ENCODE assay signal across 18 cellular contexts in the genomic region with DNA sequence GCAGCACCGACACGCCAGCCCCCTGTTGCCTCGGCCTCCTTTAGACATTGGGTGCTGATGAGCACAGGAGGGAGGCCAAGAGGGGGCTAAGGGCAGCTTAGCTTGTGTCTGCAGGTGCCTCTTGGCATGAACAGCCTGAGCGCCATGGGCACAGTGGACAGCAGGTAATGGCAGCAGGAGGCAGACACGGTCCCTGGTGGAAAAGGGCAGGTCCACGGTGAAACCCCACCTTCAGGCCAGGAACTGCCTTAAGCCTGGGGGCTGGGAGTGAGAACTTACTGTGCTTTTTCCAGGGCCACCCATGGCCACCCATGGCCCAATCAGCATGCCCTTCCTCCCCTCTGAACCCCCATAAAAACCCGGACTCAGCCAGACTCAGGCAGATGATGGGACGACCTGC.
DNase-seq lines count a peak whose midpoint lies in the region; ATAC-seq, FAIRE-seq and TF ChIP-seq lines count a peak whose summit lies in the region.
"Had no signal": no experiment of that assay in that cellular context is flagged by ENCODE, and none has a peak within 500 bp of the region (broad histone marks: within the 10 kb centered on the region; RNA-seq: fewer than 3 reads in every experiment).

No MANE protein-coding gene starts in this region.

- H3K9ac ChIP-seq in H1 (replicated peaks in 1 of 4; ENCODE audit: extremely low read depth in 1 of 4, low read depth in 3 of 4, low read length in 3 of 4) (no peak overlapping the region), neuronal stem cell (ENCODE audit: low read depth, low read length, poor library complexity) (no peak overlapping the region), SK-N-SH (no peak overlapping the region)
- H3K9ac ChIP-seq: BLaER1 treated with 17β-estradiol and CSF1 and Interleukin-3, amounts not matched to agents 10 nM and 100 nM had no signal

- POLR2A ChIA-PET in H1 (lab: Charles Lee; ENCODE audit: partially characterized antibody), result interaction anchor here (1.0 kb wide), 1 partner anchor 10 kb away, joined by 4 read pairs; no protein-coding TSS in a partner anchor
- POLR2A ChIA-PET in SK-N-SH (lab: Yijun Ruan, JAX), result no interaction called here

- no peak overlapping the region for H3K4me3 ChIP-seq in H1 (ENCODE audit: extremely low read depth in 1 of 4, insufficient read depth in 2 of 4, low read depth in 3 of 4, low read length in 4 of 4)
- no peak overlapping the region for H3K4me3 ChIP-seq in neuronal stem cell (ENCODE audit: low read length in 2 of 2)
- no peak overlapping the region for H3K4me3 ChIP-seq in SK-N-SH (ENCODE audit: low read depth in 2 of 2, low read length in 1 of 2)
- H3K4me3 ChIP-seq: BLaER1 treated with 17β-estradiol and CSF1 and Interleukin-3, amounts not matched to agents 10 nM and 100 nM; GM12878; GM23338 had no signal

- H3K9me2 ChIP-seq in SK-N-SH, result no peaks in the 10 kb centered on the region

- no peak for FAIRE-seq in H1 (lab: Jason Lieb, UNC)
- FAIRE-seq: GM12878, GM18507 had no signal

- H4K5ac ChIP-seq in H1 (ENCODE audit: insufficient read length, low read depth, low read length), result no peak overlapping the region

- H3K14ac ChIP-seq in H1 (ENCODE audit: insufficient read length), result no peak overlapping the region
- H3K14ac ChIP-seq in neuronal stem cell (ENCODE audit: low read length), result no peak overlapping the region

- intact Hi-C loops in CD14-positive monocyte (cut with micrococcal nuclease), result no loop called here

- H4K91ac ChIP-seq in H1 (replicated peaks; ENCODE audit: insufficient read length, low read length), result no peak overlapping the region
- no peak overlapping the region for H4K91ac ChIP-seq in neuronal stem cell (ENCODE audit: low read depth, low read length, poor library complexity)

- H3K27me3 ChIP-seq in H1 (replicated peaks in 1 of 4; ENCODE audit: control insufficient read depth in 3 of 4, extremely low read depth in 1 of 4, insufficient read depth in 3 of 4, low read length in 3 of 4), result no peaks in the 10 kb centered on the region
- no peaks in the 10 kb centered on the region for H3K27me3 ChIP-seq in neuronal stem cell (ENCODE audit: control insufficient read depth in 3 of 3, insufficient read depth in 3 of 3, low read depth in 1 of 3, low read length in 3 of 3)
- no peaks in the 10 kb centered on the region for H3K27me3 ChIP-seq in SK-N-SH (ENCODE audit: insufficient read depth)
- H3K27me3 ChIP-seq: BLaER1 treated with 17β-estradiol and CSF1 and Interleukin-3, amounts not matched to agents 10 nM and 100 nM had no signal

- no peak overlapping the region for H3K4me3 Mint-ChIP-seq in CD14-positive monocyte
- no peak overlapping the region for H3K4me3 Mint-ChIP-seq in stimulated activated effector memory CD8-positive, alpha-beta T cell treated with anti-CD3 and anti-CD28 coated beads, Interleukin-12 subunit alpha, Interleukin-12 subunit beta, amount 100 ng/mL, for 72 hours
- H3K4me3 Mint-ChIP-seq: CD4-positive, alpha-beta T cell; GM23338; H9; IgD-negative memory B cell had no signal

- H3K4me1 ChIP-seq in H1 (replicated peaks in 1 of 4; ENCODE audit: control insufficient read depth in 3 of 4, insufficient read depth in 4 of 4, low read length in 3 of 4) (no peaks in the 10 kb centered on the region), neuronal stem cell (ENCODE audit: control insufficient read depth in 2 of 2, insufficient read depth in 1 of 2, low read depth in 1 of 2, low read length in 2 of 2) (no peaks in the 10 kb centered on the region), SK-N-SH (ENCODE audit: control insufficient read depth in 1 of 2, insufficient read depth in 2 of 2, low read depth in 1 of 2, low read length in 1 of 2) (no peaks in the 10 kb centered on the region)
- H3K4me1 ChIP-seq: BLaER1 treated with 17β-estradiol and CSF1 and Interleukin-3, amounts not matched to agents 10 nM and 100 nM had no signal

- H3K4ac ChIP-seq in H1 (replicated peaks; ENCODE audit: insufficient read length, low read depth, low read length) (no peak overlapping the region), neuronal stem cell (ENCODE audit: low read length) (peak overlapping the region; percentile 93)

- H3K36me3 Mint-ChIP-seq in CD14-positive monocyte, result no peaks in the 10 kb centered on the region
- no peaks in the 10 kb centered on the region for H3K36me3 Mint-ChIP-seq in stimulated activated effector memory CD8-positive, alpha-beta T cell treated with anti-CD3 and anti-CD28 coated beads, Interleukin-12 subunit alpha, Interleukin-12 subunit beta, amount 100 ng/mL, for 72 hours
- H3K36me3 Mint-ChIP-seq: IgD-negative memory B cell had no signal

- no peaks in the 10 kb centered on the region for H3K4me1 Mint-ChIP-seq in CD14-positive monocyte
- H3K4me1 Mint-ChIP-seq in stimulated activated effector memory CD8-positive, alpha-beta T cell treated with anti-CD3 and anti-CD28 coated beads, Interleukin-12 subunit alpha, Interleukin-12 subunit beta, amount 100 ng/mL, for 72 hours, result no peaks in the 10 kb centered on the region
- H3K4me1 Mint-ChIP-seq: GM23338, H9, IgD-negative memory B cell had no signal

- CTCF ChIA-PET in H1 (lab: Charles Lee; ENCODE audit: partially characterized antibody) (interaction anchor here (1.0 kb wide), 1 partner anchor 412 kb away, joined by 3 read pairs; no protein-coding TSS in a partner anchor), SK-N-SH (lab: Yijun Ruan, JAX) (interaction anchor here (0.8 kb wide), 1 partner anchor 36 kb away, joined by 3 read pairs; no protein-coding TSS in a partner anchor)

- 0 out of 2 replicates have a peak overlapping the region, but pooled peaks have one; percentile 68 for H4K8ac ChIP-seq in H1 (ENCODE audit: extremely low read depth, insufficient read depth, low read length)
- no peak overlapping the region for H4K8ac ChIP-seq in neuronal stem cell (ENCODE audit: low read depth, low read length)

- no peak overlapping the region for H3K56ac ChIP-seq in H1 (replicated peaks; ENCODE audit: insufficient read length, low read depth, low read length)

- no peak for TF ChIP-seq RAD21 in H1 (IDR thresholded peaks at IDR 0.05 in 1 of 2, conservative IDR thresholded peaks at IDR 0.05 in 1 of 2; ENCODE audit: low read depth in 2 of 2, low read length in 2 of 2)
- TF ChIP-seq RAD21 in SK-N-SH (IDR thresholded peaks at IDR 0.05; ENCODE audit: low read length), result no peak

- no peak overlapping the region for H3K27ac Mint-ChIP-seq in CD14-positive monocyte
- no peak overlapping the region for H3K27ac Mint-ChIP-seq in stimulated activated effector memory CD8-positive, alpha-beta T cell treated with anti-CD3 and anti-CD28 coated beads, Interleukin-12 subunit alpha, Interleukin-12 subunit beta, amount 100 ng/mL, for 72 hours
- H3K27ac Mint-ChIP-seq: CD4-positive, alpha-beta T cell; GM23338; IgD-negative memory B cell had no signal

- H3F3A ChIP-seq in SK-N-SH (replicated peaks; ENCODE audit: insufficient read depth), result no peaks in the 10 kb centered on the region

- TF ChIP-seq EP300 in H1 (IDR thresholded peaks at IDR 0.05; ENCODE audit: borderline replicate concordance in 1 of 2, low read depth in 2 of 2, low read length in 2 of 2) (no peak), SK-N-SH (IDR thresholded peaks at IDR 0.05; ENCODE audit: borderline replicate concordance in 1 of 2, low read depth in 1 of 2, low read length in 1 of 2) (no peak)

- H3K9me3 Mint-ChIP-seq in CD14-positive monocyte, result peaks cover 0 to 7% (median 2%) of the 10 kb centered on the region in 7 donors
- H3K9me3 Mint-ChIP-seq in stimulated activated effector memory CD8-positive, alpha-beta T cell treated with anti-CD3 and anti-CD28 coated beads, Interleukin-12 subunit alpha, Interleukin-12 subunit beta, amount 100 ng/mL, for 72 hours, result peaks cover 4% of the 10 kb centered on the region
- H3K9me3 Mint-ChIP-seq: GM23338, H9 had no signal

- TF ChIP-seq POLR2A in H1 (IDR thresholded peaks at IDR 0.05; ENCODE audit: control extremely low read depth in 1 of 2, low read depth in 2 of 2, low read length in 2 of 2), result no peak

- no peaks in the 10 kb centered on the region for H3K23me2 ChIP-seq in H1 (ENCODE audit: low read depth, low read length)

- H2BK15ac ChIP-seq in H1 (ENCODE audit: low read length), result no peak overlapping the region
- H2BK15ac ChIP-seq in neuronal stem cell (ENCODE audit: low read length), result peak overlapping the region; percentile 37

- H3K18ac ChIP-seq in H1 (ENCODE audit: extremely low read depth, low read length) (no peak overlapping the region), neuronal stem cell (ENCODE audit: low read length) (peak overlapping the region; percentile 90)

- H3K79me2 ChIP-seq in H1 (ENCODE audit: control insufficient read depth in 1 of 2, insufficient read depth in 2 of 2, low read length in 2 of 2) (no peaks in the 10 kb centered on the region), SK-N-SH (ENCODE audit: insufficient read depth) (no peaks in the 10 kb centered on the region)

- DNase-seq in CD14-positive monocyte (ENCODE audit: low spot score) (peak; percentile 38), H1 (ENCODE audit: low read depth in 1 of 2, low spot score in 2 of 2) (no peak), neuronal stem cell (ENCODE audit: low spot score) (no peak), SK-N-SH (no peak), activated gamma-delta T cell treated with Interleukin-2 at 50 U/mL for 16 hours (no peak)
- no peak for DNase-seq in stimulated activated effector memory CD8-positive, alpha-beta T cell treated with anti-CD3 and anti-CD28 coated beads, Interleukin-12 subunit alpha, Interleukin-12 subunit beta, amount 100 ng/mL, for 72 hours (ENCODE audit: low spot score in 2 of 2)
- DNase-seq: 8988T; Calu3; CD4-positive, alpha-beta T cell; DMS 273 treated with DMSO at 0.1 percent for 48 hours; H9 had no signal

- H3K4me2 ChIP-seq in H1 (ENCODE audit: insufficient read depth in 1 of 2, low read depth in 2 of 2, low read length in 2 of 2), result no peak overlapping the region
- no peak overlapping the region for H3K4me2 ChIP-seq in neuronal stem cell (ENCODE audit: insufficient read depth, low read length, poor library complexity, severe bottlenecking)
- H3K4me2 ChIP-seq in SK-N-SH, result no peak overlapping the region
- H3K4me2 ChIP-seq: BLaER1 treated with 17β-estradiol and CSF1 and Interleukin-3, amounts not matched to agents 10 nM and 100 nM; GM23338 had no signal

- ATAC-seq in stimulated activated effector memory CD8-positive, alpha-beta T cell treated with anti-CD3 and anti-CD28 coated beads, Interleukin-12 subunit alpha, Interleukin-12 subunit beta, amount 100 ng/mL, for 72 hours, result peak; percentile 21
- no peak for ATAC-seq in HG03439 (IDR thresholded peaks at IDR 0.05; ENCODE audit: unreplicated experiment)
- ATAC-seq in HG03025 (IDR thresholded peaks at IDR 0.05; ENCODE audit: low FRiP score, unreplicated experiment), result no peak
- ATAC-seq: GM12878 had no signal

- H3K9me3 ChIP-seq in H1 (ENCODE audit: insufficient read depth in 2 of 2, low read depth in 1 of 2, low read length in 1 of 2) (no peaks in the 10 kb centered on the region; a peak in 1 of 4 replicates), neuronal stem cell (replicated peaks in 1 of 2; ENCODE audit: control insufficient read depth in 2 of 2, insufficient read depth in 1 of 2, low read depth in 1 of 2, low read length in 2 of 2) (no peaks in the 10 kb centered on the region), SK-N-SH (no peaks in the 10 kb centered on the region)
- H3K9me3 ChIP-seq: BLaER1 treated with 17β-estradiol and CSF1 and Interleukin-3, amounts not matched to agents 10 nM and 100 nM had no signal

- H3K23ac ChIP-seq in H1 (ENCODE audit: insufficient read length) (no peak overlapping the region), neuronal stem cell (ENCODE audit: low read depth, low read length, poor library complexity) (peak overlapping the region; percentile 85)

- H3K27ac ChIP-seq in H1 (ENCODE audit: low read depth, low read length), result no peak overlapping the region
- no peak overlapping the region for H3K27ac ChIP-seq in neuronal stem cell (replicated peaks; ENCODE audit: low read length)
- H3K27ac ChIP-seq in SK-N-SH (ENCODE audit: low read depth in 2 of 2, low read length in 1 of 2), result no peak overlapping the region
- H3K27ac ChIP-seq: BLaER1 treated with 17β-estradiol and CSF1 and Interleukin-3, amounts not matched to agents 10 nM and 100 nM had no signal

- WGBS in H1 (ENCODE audit: extremely low coverage in 1 of 2, insufficient coverage in 1 of 2, insufficient read length in 1 of 2, insufficient replicate concordance in 2 of 2, low coverage in 1 of 2, low lambda C conversion rate in 2 of 2, missing lambda C conversion rate in 1 of 2), 2 experiments, result 95% methylated on average over 8 of the region's 8 CpGs; no CpG with 5 or more reads in 1 of the 2 experiments
- no CpG with 5 or more reads among the region's 8 CpGs for WGBS in neuronal stem cell (ENCODE audit: extremely low coverage in 2 of 2, insufficient read length in 2 of 2, insufficient replicate concordance in 1 of 2), 2 donors
- WGBS in SK-N-SH (ENCODE audit: low lambda C conversion rate), result 60% methylated on average over 1 of the region's 8 CpGs

- H2AFZ ChIP-seq in H1 (ENCODE audit: low read length), result no peak overlapping the region
- no peak overlapping the region for H2AFZ ChIP-seq in neuronal stem cell (ENCODE audit: low read length)
- H2AFZ ChIP-seq in SK-N-SH (ENCODE audit: low read depth), result no peak overlapping the region
- H2AFZ ChIP-seq: GM23338 had no signal

- H3K36me3 ChIP-seq in H1 (ENCODE audit: control insufficient read depth in 2 of 4, insufficient read depth in 4 of 4, low read length in 3 of 4) (no peaks in the 10 kb centered on the region), neuronal stem cell (replicated peaks in 1 of 2; ENCODE audit: control insufficient read depth in 2 of 2, insufficient read depth in 2 of 2, low read length in 2 of 2) (no peaks in the 10 kb centered on the region), SK-N-SH (replicated peaks in 1 of 2; ENCODE audit: control insufficient read depth in 1 of 2, insufficient read depth in 2 of 2, low read length in 1 of 2) (no peaks in the 10 kb centered on the region)
- H3K36me3 ChIP-seq: BLaER1 treated with 17β-estradiol and CSF1 and Interleukin-3, amounts not matched to agents 10 nM and 100 nM had no signal

- H2AK5ac ChIP-seq in H1 (ENCODE audit: low read depth, low read length), result no peak overlapping the region
- peak overlapping the region; percentile 56 for H2AK5ac ChIP-seq in neuronal stem cell (ENCODE audit: low read depth, low read length)

- H4K20me1 ChIP-seq in H1 (replicated peaks in 1 of 2; ENCODE audit: control insufficient read depth in 1 of 2, insufficient read depth in 2 of 2, low read length in 2 of 2), result no peaks in the 10 kb centered on the region
- H4K20me1 ChIP-seq in SK-N-SH (ENCODE audit: insufficient read depth), result no peaks in the 10 kb centered on the region
- H4K20me1 ChIP-seq: BLaER1 treated with 17β-estradiol and CSF1 and Interleukin-3, amounts not matched to agents 10 nM and 100 nM had no signal

- H2BK120ac ChIP-seq in H1 (replicated peaks; ENCODE audit: low read depth, low read length), result no peak overlapping the region
- no peak overlapping the region for H2BK120ac ChIP-seq in neuronal stem cell (ENCODE audit: low read depth, low read length)

- H2BK5ac ChIP-seq in H1 (ENCODE audit: low read depth, low read length) (no peak overlapping the region), neuronal stem cell (ENCODE audit: low read length) (no peak overlapping the region)

- no peaks in the 10 kb centered on the region for H3K79me1 ChIP-seq in H1 (ENCODE audit: low read depth, low read length)
- no peaks in the 10 kb centered on the region for H3K79me1 ChIP-seq in neuronal stem cell (ENCODE audit: low read depth, low read length)

- H2BK12ac ChIP-seq in H1 (ENCODE audit: low read depth, low read length) (no peak overlapping the region), neuronal stem cell (ENCODE audit: low read length) (peak overlapping the region; percentile 58)

- H2BK20ac ChIP-seq in H1 (ENCODE audit: low read length), result no peak overlapping the region

- H3K27me3 Mint-ChIP-seq in CD14-positive monocyte (ENCODE audit: low read depth in 3 of 3), result no peaks in the 10 kb centered on the region
- H3K27me3 Mint-ChIP-seq: CD4-positive, alpha-beta T cell; IgD-negative memory B cell had no signal

- TF ChIP-seq CTCF in CD14-positive monocyte (IDR thresholded peaks at IDR 0.05) (no peak), H1 (IDR thresholded peaks at IDR 0.05; ENCODE audit: control extremely low read depth in 1 of 3, insufficient read depth in 1 of 3, low read depth in 1 of 3, low read length in 3 of 3) (no peak), SK-N-SH (IDR thresholded peaks at IDR 0.05) (no peak)
